Comparison of ENCODE assay signal across 17 cellular contexts in the genomic region with DNA sequence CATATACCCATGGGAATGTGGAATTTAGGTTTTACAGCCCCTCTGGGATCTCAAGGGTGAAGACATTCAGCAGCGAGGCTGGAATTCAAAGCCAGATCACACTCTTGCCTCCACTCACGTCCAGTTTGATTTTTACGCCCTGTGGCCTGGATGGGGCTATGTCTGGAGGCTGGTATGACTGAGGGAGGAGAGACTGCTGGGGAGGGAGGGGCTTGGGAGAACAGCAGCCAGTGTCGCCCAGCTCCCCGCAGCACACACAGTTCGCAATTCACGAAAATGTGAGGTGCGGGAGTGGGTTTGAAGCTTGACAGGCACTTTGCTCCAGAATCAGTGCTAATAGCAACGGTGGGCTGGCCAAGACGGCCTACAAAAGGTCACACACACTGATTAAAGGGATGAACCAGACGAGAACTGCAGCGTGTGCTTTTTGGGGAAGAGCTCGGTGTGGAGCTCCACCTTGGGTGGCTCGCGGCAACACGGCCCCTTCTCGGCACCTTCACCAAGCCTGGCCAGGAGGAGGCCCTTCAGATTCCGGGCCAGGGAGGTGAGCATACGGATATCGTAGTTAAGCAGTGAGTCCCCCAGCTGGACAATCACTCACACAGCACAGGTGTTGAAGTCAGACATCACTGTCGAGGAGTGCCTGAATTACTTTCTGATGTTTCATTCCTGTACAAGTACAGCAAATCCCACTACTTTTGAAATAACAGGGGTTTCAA. TPM values are rescaled to one million over a fixed set of nuclear protein-coding genes. Genes with fewer than 3 reads are reported as not detected.
DNase-seq lines count a peak whose midpoint lies in the region; ATAC-seq, FAIRE-seq and TF ChIP-seq lines count a peak whose summit lies in the region.
"Had no signal": no experiment of that assay in that cellular context is flagged by ENCODE, and none has a peak within 500 bp of the region (broad histone marks: within the 10 kb centered on the region; RNA-seq: fewer than 3 reads in every experiment).

No MANE protein-coding gene starts in this region.

- peak overlapping the region; percentile 35 for H3K27ac Mint-ChIP-seq in Caco-2 (ENCODE audit: unreplicated experiment)
- peak overlapping the region; percentile 41 for H3K27ac Mint-ChIP-seq in astrocyte (ENCODE audit: unreplicated experiment)
- H3K27ac Mint-ChIP-seq: activated naive CD4-positive, alpha-beta T cell treated with anti-CD3 and anti-CD28 coated beads, Interleukin-2, amount 10 ng/mL, durations not matched to agents 7 days and 5 days; immature natural killer cell had no signal

- H3K4me3 ChIP-seq in Caco-2 (ENCODE audit: low read depth, low read length) = no peak overlapping the region
- H3K4me3 ChIP-seq in astrocyte (ENCODE audit: insufficient read depth, low read depth, low read length) = no peak overlapping the region
- no peak overlapping the region for H3K4me3 ChIP-seq in right cardiac atrium (ENCODE audit: low read length)
- H3K4me3 ChIP-seq in transverse colon = no peak overlapping the region
- H3K4me3 ChIP-seq: uterus had no signal

- ATAC-seq in right cardiac atrium (peak; percentile 38 to 43), omental fat pad (ENCODE audit: low FRiP score) (peak; percentile 52)

- H3K9me3 ChIP-seq in Caco-2 (no peaks in the 10 kb centered on the region), astrocyte (ENCODE audit: insufficient read depth, low read depth, low read length) (no peaks in the 10 kb centered on the region), right cardiac atrium (ENCODE audit: control insufficient read depth, low read length) (no peaks in the 10 kb centered on the region), transverse colon (no peaks in the 10 kb centered on the region)
- H3K9me3 ChIP-seq: uterus had no signal

- peak; percentile 25 to 29 for TF ChIP-seq CTCF in Caco-2 (IDR thresholded peaks at IDR 0.05; ENCODE audit: insufficient read depth in 1 of 2, low read depth in 1 of 2, low read length in 1 of 2, severe bottlenecking in 1 of 2, unreplicated experiment in 1 of 2)
- no peak for TF ChIP-seq CTCF in astrocyte (IDR thresholded peaks at IDR 0.05; ENCODE audit: insufficient read depth, low read depth, low read length)
- no peak for TF ChIP-seq CTCF in omental fat pad (IDR thresholded peaks at IDR 0.05)
- TF ChIP-seq CTCF in transverse colon (IDR thresholded peaks at IDR 0.05) = no peak

- H4K20me1 ChIP-seq in astrocyte (ENCODE audit: insufficient read depth, low read length) = peaks cover 28% of the 10 kb centered on the region

- TF ChIP-seq EP300 in transverse colon (IDR thresholded peaks at IDR 0.05; ENCODE audit: low read depth) = no peak

- peaks cover 21% of the 10 kb centered on the region for H3K4me1 ChIP-seq in Caco-2
- peaks cover 11% of the 10 kb centered on the region for H3K4me1 ChIP-seq in astrocyte (ENCODE audit: insufficient read depth, low read length)
- peaks cover 22% of the 10 kb centered on the region for H3K4me1 ChIP-seq in right cardiac atrium (ENCODE audit: control insufficient read depth, insufficient read depth, low read length)
- peaks cover 0 to 38% (median 12%) of the 10 kb centered on the region in 4 donors for H3K4me1 ChIP-seq in transverse colon

- in situ Hi-C loops in transverse colon (cut with MboI; ENCODE audit: low pct_ligation_motif_present in 1 of 4, low pct_unique_long_range_greater_than_20kb in 1 of 4, low sequenced_read_pairs in 3 of 4) = no loop called here

- FAIRE-seq in astrocyte (lab: Jason Lieb, UNC) = no peak

- intact Hi-C loops in Caco-2 (cut with micrococcal nuclease; ENCODE audit: unreplicated experiment) (loop anchor here (2.0 kb wide), 1 partner anchor 25 kb away; no protein-coding TSS in a partner anchor), right cardiac atrium (cut with DNase I) (no loop called here), transverse colon (cut with DNase I; ENCODE audit: low total_unique reads) (no loop called here)

- H2AFZ ChIP-seq in astrocyte (ENCODE audit: low read depth, low read length) = no peak overlapping the region

- H3K27ac ChIP-seq in astrocyte (ENCODE audit: low read depth, low read length) (no peak overlapping the region), right cardiac atrium (ENCODE audit: low read length) (peak overlapping the region; percentile 66), transverse colon (no peak overlapping the region)

- no peaks in the 10 kb centered on the region for H3K36me3 ChIP-seq in Caco-2 (ENCODE audit: control insufficient read depth, insufficient read depth, low read length)
- H3K36me3 ChIP-seq in astrocyte (ENCODE audit: insufficient read depth, low read length) = peaks cover 16% of the 10 kb centered on the region
- H3K36me3 ChIP-seq in transverse colon = peaks cover 0 to 9% (median 3%) of the 10 kb centered on the region in 4 donors
- H3K36me3 ChIP-seq: uterus had no signal

- BruUV-seq in Caco-2 (replicated peaks; lab: Mats Ljungman, UMichigan) = no TSS peak

- CTCF ChIA-PET in Caco-2 (lab: Charles Lee) = interaction anchor here (1.1 kb wide), 1 partner anchor 51 kb away, joined by 6 read pairs; no protein-coding TSS in a partner anchor

- H3K4me3 Mint-ChIP-seq in Caco-2 (ENCODE audit: unreplicated experiment) = no peak overlapping the region
- no peak overlapping the region for H3K4me3 Mint-ChIP-seq in astrocyte (ENCODE audit: unreplicated experiment)
- H3K4me3 Mint-ChIP-seq: activated naive CD4-positive, alpha-beta T cell treated with anti-CD3 and anti-CD28 coated beads, Interleukin-2, amount 10 ng/mL, durations not matched to agents 7 days and 5 days; immature natural killer cell had no signal

- peaks cover 21% of the 10 kb centered on the region for H3K4me1 Mint-ChIP-seq in Caco-2 (ENCODE audit: low read depth, unreplicated experiment)
- peaks cover 22% of the 10 kb centered on the region for H3K4me1 Mint-ChIP-seq in astrocyte (ENCODE audit: low read depth, unreplicated experiment)

- POLR2A ChIA-PET in Caco-2 (lab: Charles Lee) = no interaction called here

- peaks cover 67% of the 10 kb centered on the region for H3K79me2 ChIP-seq in astrocyte (ENCODE audit: insufficient read depth, low read length)

- H3K9ac ChIP-seq in astrocyte (ENCODE audit: low read length) = no peak overlapping the region

- H3K4me2 ChIP-seq in astrocyte (ENCODE audit: low read length) = no peak overlapping the region

- H3K27me3 ChIP-seq in Caco-2 (replicated peaks; ENCODE audit: control insufficient read depth, insufficient read depth, low read length) (no peaks in the 10 kb centered on the region), astrocyte (ENCODE audit: insufficient read depth, low read length) (no peaks in the 10 kb centered on the region), right cardiac atrium (ENCODE audit: control insufficient read depth, insufficient read depth) (no peaks in the 10 kb centered on the region), transverse colon (no peaks in the 10 kb centered on the region)
- H3K27me3 ChIP-seq: uterus had no signal

- 46% methylated on average over 21 of the region's 21 CpGs for WGBS in right cardiac atrium
- WGBS in transverse colon (ENCODE audit: low coverage in 1 of 2), 2 donors = 87 to 90% methylated on average over 4 to 21 of the region's 21 CpGs

- peak in 1 of 2 experiments; percentile 42 for DNase-seq in Caco-2
- DNase-seq in astrocyte (ENCODE audit: low read depth) = no peak
- no peak for DNase-seq in right cardiac atrium
- DNase-seq in omental fat pad (ENCODE audit: low spot score) = no peak
- DNase-seq in transverse colon = no peak
- DNase-seq in activated CD8-positive, alpha-beta memory T cell treated with anti-CD3 and anti-CD28 coated beads for 24 hours = no peak
- DNase-seq in NCI-H510A treated with DMSO at 0.1 percent for 48 hours (lab: John Stamatoyannopoulos, UW) = no peak
- DNase-seq in activated effector memory CD4-positive, alpha-beta T cell treated with Interleukin-2 at 50 U/mL for 16 hours = no peak
- DNase-seq: activated naive CD4-positive, alpha-beta T cell treated with anti-CD3 and anti-CD28 coated beads, Interleukin-2, amount 10 ng/mL, durations not matched to agents 7 days and 5 days; AML-193; cerebellar nuclear complex; GOT3; immature natural killer cell; NCI-H1092 treated with DMSO at 0.1 percent for 48 hours; stimulated activated CD4-positive, alpha-beta T cell treated with anti-CD3 and anti-CD28 coated beads, Interleukin-15, amount 100 ng/mL, for 24 hours; T1000; uterus had no signal

- TF ChIP-seq POLR2A in transverse colon (IDR thresholded peaks at IDR 0.05) = no peak

- H3K36me3 Mint-ChIP-seq in Caco-2 (ENCODE audit: insufficient read depth, unreplicated experiment) (peaks cover 60% of the 10 kb centered on the region), astrocyte (ENCODE audit: low read depth, unreplicated experiment) (peaks cover 19% of the 10 kb centered on the region)

- H3K27me3 Mint-ChIP-seq in Caco-2 (ENCODE audit: insufficient read depth, unreplicated experiment) (no peaks in the 10 kb centered on the region), astrocyte (ENCODE audit: low read depth, unreplicated experiment) (no peaks in the 10 kb centered on the region)
- H3K27me3 Mint-ChIP-seq: activated naive CD4-positive, alpha-beta T cell treated with anti-CD3 and anti-CD28 coated beads, Interleukin-2, amount 10 ng/mL, durations not matched to agents 7 days and 5 days had no signal

- H3K9me3 Mint-ChIP-seq in Caco-2 (ENCODE audit: unreplicated experiment) (no peaks in the 10 kb centered on the region), astrocyte (ENCODE audit: unreplicated experiment) (peaks cover 3% of the 10 kb centered on the region)
- H3K9me3 Mint-ChIP-seq: activated naive CD4-positive, alpha-beta T cell treated with anti-CD3 and anti-CD28 coated beads, Interleukin-2, amount 10 ng/mL, durations not matched to agents 7 days and 5 days; immature natural killer cell had no signal

RNA-seq across cellular contexts. Expression of a gene that starts 16.4 kb away (rescaled TPM):
- total RNA-seq in Caco-2 (2022) (31.6 TPM in 2 replicates), astrocyte (46.4 and 51.4 TPM in 2 replicates), right cardiac atrium (10 to 100 TPM; 31.7 to 37.4 (median 35.3) TPM), omental fat pad (10 to 100 TPM; 30.5 to 88.6 (median 37.8) TPM), transverse colon (10 to 100 TPM; 16.9 to 55.4 (median 35.5) TPM)
- 26.3 TPM for polyA plus RNA-seq in right cardiac atrium

Comparison
In these comparisons a context has a peak if more than half of its experiments do, and no peak if none do; other contexts are left out.
1. CTCF ChIP-seq: peak in Caco-2 (2 of 2); none in astrocyte (single experiment), omental fat pad (0 of 3) and transverse colon (0 of 5).